24 cellular contexts compared by ENCODE assay signal in the genomic region with DNA sequence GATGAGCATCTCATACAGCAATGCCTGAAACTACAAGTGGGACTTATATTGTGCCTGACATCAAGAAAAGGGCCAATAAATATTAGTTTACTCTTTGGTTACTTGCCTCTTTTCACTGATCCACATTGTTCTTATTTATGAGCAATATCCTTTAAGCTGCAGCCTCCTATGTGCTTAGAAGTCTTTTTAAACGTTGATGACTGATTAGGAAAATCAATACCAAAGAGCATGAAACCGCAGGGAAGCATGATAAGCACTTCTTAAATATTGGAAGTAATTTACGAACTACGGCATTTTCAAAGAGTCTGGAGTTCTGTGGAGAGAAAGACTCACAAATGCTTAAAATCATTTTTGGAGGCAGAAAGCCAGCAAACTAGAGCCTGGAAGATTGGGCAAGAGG.
"Had no signal": no experiment of that assay in that cellular context is flagged by ENCODE, and none has a peak within 500 bp of the region (broad histone marks: within the 10 kb centered on the region; RNA-seq: fewer than 3 reads in every experiment).

No MANE protein-coding gene starts in this region.

- H3K9me3 Mint-ChIP-seq: activated CD4-positive, alpha-beta memory T cell treated with anti-CD3 and anti-CD28 coated beads, Interleukin-2, amount 10 ng/mL, durations not matched to agents 7 days and 5 days; activated naive CD4-positive, alpha-beta T cell treated with anti-CD3 and anti-CD28 coated beads, Interleukin-2, amount 10 ng/mL, durations not matched to agents 7 days and 5 days; activated T-cell treated with anti-CD3 and anti-CD28 coated beads, Interleukin-2, amount 50 U/mL, for 72 hours; activated T-helper 2 cell treated with anti-CD3 and anti-CD28 coated beads, Interferon-gamma antibody, Interleukin-2, Interleukin-4, amounts not matched to agents 10 μg/mL and 5 μg/mL and 100 μg/mL, durations not matched to agents 14 hours and 24 hours and 36 hours had no signal

- H3K27ac ChIP-seq: breast epithelium, Peyer's patch, RWPE1, SJCRH30, WERI-Rb-1 had no signal

- H3K4me2 ChIP-seq: SK-N-SH had no signal

- H3K9me3 ChIP-seq: breast epithelium, Peyer's patch, SJCRH30, SK-N-SH had no signal

- H3K4me3 Mint-ChIP-seq: activated CD4-positive, alpha-beta memory T cell treated with anti-CD3 and anti-CD28 coated beads, Interleukin-2, amount 10 ng/mL, durations not matched to agents 7 days and 5 days; activated CD4-positive, alpha-beta T cell treated with anti-CD3 and anti-CD28 coated beads for 36 hours; activated naive CD4-positive, alpha-beta T cell treated with anti-CD3 and anti-CD28 coated beads, Interleukin-2, amount 10 ng/mL, durations not matched to agents 7 days and 5 days; activated naive CD8-positive, alpha-beta T cell treated with anti-CD3 and anti-CD28 coated beads, Interleukin-2, amount 10 ng/mL, durations not matched to agents 7 days and 5 days; activated T-cell treated with anti-CD3 and anti-CD28 coated beads, Interleukin-2, amount 50 U/mL, for 72 hours had no signal

- H3K9ac ChIP-seq: SK-N-SH had no signal

- H3K27me3 Mint-ChIP-seq: activated CD4-positive, alpha-beta memory T cell treated with anti-CD3 and anti-CD28 coated beads, Interleukin-2, amount 10 ng/mL, durations not matched to agents 7 days and 5 days; activated CD4-positive, alpha-beta T cell treated with anti-CD3 and anti-CD28 coated beads for 36 hours; activated naive CD4-positive, alpha-beta T cell treated with anti-CD3 and anti-CD28 coated beads, Interleukin-2, amount 10 ng/mL, durations not matched to agents 7 days and 5 days; activated naive CD8-positive, alpha-beta T cell treated with anti-CD3 and anti-CD28 coated beads, Interleukin-2, amount 10 ng/mL, durations not matched to agents 7 days and 5 days had no signal

- ATAC-seq: activated CD4-positive, alpha-beta T cell treated with anti-CD3 and anti-CD28 coated beads for 36 hours; activated T-cell treated with anti-CD3 and anti-CD28 coated beads, Interleukin-2, amount 50 U/mL, for 72 hours had no signal

- H3K4me1 ChIP-seq: breast epithelium, Peyer's patch had no signal

- H3K4me3 ChIP-seq: breast epithelium, Peyer's patch, SJCRH30 had no signal

- DNase-seq: activated CD4-positive, alpha-beta memory T cell treated with anti-CD3 and anti-CD28 coated beads, Interleukin-2, amount 10 ng/mL, durations not matched to agents 7 days and 5 days; activated CD4-positive, alpha-beta T cell treated with anti-CD3 and anti-CD28 coated beads for 36 hours; activated CD4-positive, alpha-beta T cell treated with anti-CD3 and anti-CD28 coated beads, Interleukin-2, amount 50 U/mL, for 1 hour; activated gamma-delta T cell treated with Interleukin-2 at 50 U/mL for 16 hours; activated naive CD4-positive, alpha-beta T cell treated with anti-CD3 and anti-CD28 coated beads, Interleukin-2, amount 10 ng/mL, durations not matched to agents 7 days and 5 days; activated naive CD8-positive, alpha-beta T cell treated with anti-CD3 and anti-CD28 coated beads, Interleukin-2, amount 10 ng/mL, durations not matched to agents 7 days and 5 days; activated T-cell treated with anti-CD3 and anti-CD28 coated beads, Interleukin-2, amount 50 U/mL, for 72 hours; aorta; caudate nucleus; NCI-H1105 treated with DMSO at 0.1 percent for 48 hours; NCI-H1436 treated with DMSO at 0.1 percent for 48 hours; NCI-H1930; NCI-H345; NCI-H510A; NCI-H526 treated with DMSO at 0.1 percent for 48 hours; Peyer's patch; Right ventricle myocardium superior; SJCRH30; SK-N-SH; T-helper 1 cell; WERI-Rb-1 had no signal

- H3K27me3 ChIP-seq: breast epithelium, Peyer's patch, SJCRH30 had no signal

- H3K4me1 Mint-ChIP-seq: activated CD4-positive, alpha-beta memory T cell treated with anti-CD3 and anti-CD28 coated beads, Interleukin-2, amount 10 ng/mL, durations not matched to agents 7 days and 5 days; activated CD4-positive, alpha-beta T cell treated with anti-CD3 and anti-CD28 coated beads for 36 hours; activated naive CD4-positive, alpha-beta T cell treated with anti-CD3 and anti-CD28 coated beads, Interleukin-2, amount 10 ng/mL, durations not matched to agents 7 days and 5 days; activated naive CD8-positive, alpha-beta T cell treated with anti-CD3 and anti-CD28 coated beads, Interleukin-2, amount 10 ng/mL, durations not matched to agents 7 days and 5 days had no signal

- H3K27ac Mint-ChIP-seq: activated CD4-positive, alpha-beta memory T cell treated with anti-CD3 and anti-CD28 coated beads, Interleukin-2, amount 10 ng/mL, durations not matched to agents 7 days and 5 days; activated CD4-positive, alpha-beta T cell treated with anti-CD3 and anti-CD28 coated beads for 36 hours; activated naive CD4-positive, alpha-beta T cell treated with anti-CD3 and anti-CD28 coated beads, Interleukin-2, amount 10 ng/mL, durations not matched to agents 7 days and 5 days; activated naive CD8-positive, alpha-beta T cell treated with anti-CD3 and anti-CD28 coated beads, Interleukin-2, amount 10 ng/mL, durations not matched to agents 7 days and 5 days; activated T-cell treated with anti-CD3 and anti-CD28 coated beads, Interleukin-2, amount 50 U/mL, for 72 hours; activated T-helper 2 cell treated with anti-CD3 and anti-CD28 coated beads, Interferon-gamma antibody, Interleukin-2, Interleukin-4, amounts not matched to agents 10 μg/mL and 5 μg/mL and 100 μg/mL, durations not matched to agents 14 hours and 24 hours and 36 hours had no signal
